20 cellular contexts compared by ENCODE assay signal in genomic region chr10:34524369-34525091, GRCh38.
A peak's percentile ranks its signal among the peaks of the same experiment; 100 is the strongest.
DNase-seq lines count a peak whose midpoint lies in the region; ATAC-seq and TF ChIP-seq lines count a peak whose summit lies in the region.
"Had no signal": no experiment of that assay in that cellular context is flagged by ENCODE, and none has a peak within 500 bp of the region (broad histone marks: within the 10 kb centered on the region; RNA-seq: fewer than 3 reads in every experiment).

No MANE protein-coding gene starts in this region.

- no peak overlapping the region for H3K4me3 Mint-ChIP-seq in GM23338
- H3K4me3 Mint-ChIP-seq: activated naive CD8-positive, alpha-beta T cell treated with anti-CD3 and anti-CD28 coated beads for 36 hours; activated T-cell treated with anti-CD3 and anti-CD28 coated beads, Interleukin-2, amount 50 U/mL, for 24 hours; B cell had no signal

- H3K4me3 ChIP-seq in GM23338 = no peak overlapping the region
- H3K4me3 ChIP-seq: mucosa of descending colon, sigmoid colon had no signal

- H3K4me2 ChIP-seq in GM23338 = no peak overlapping the region

- peaks cover 51% of the 10 kb centered on the region for H3K4me1 Mint-ChIP-seq in GM23338
- H3K4me1 Mint-ChIP-seq: B cell had no signal

- H3K36me3 Mint-ChIP-seq in GM23338 (ENCODE audit: low read depth) = no peaks in the 10 kb centered on the region
- H3K36me3 Mint-ChIP-seq: activated naive CD8-positive, alpha-beta T cell treated with anti-CD3 and anti-CD28 coated beads for 36 hours had no signal

- H2AFZ ChIP-seq in GM23338 = no peak overlapping the region

- H3K4me1 ChIP-seq in GM23338 (ENCODE audit: insufficient read depth) = peaks cover 24% of the 10 kb centered on the region

- H3F3A ChIP-seq in GM23338 (replicated peaks; ENCODE audit: low read depth) = no peaks in the 10 kb centered on the region

- no peaks in the 10 kb centered on the region for H3K36me3 ChIP-seq in GM23338 (ENCODE audit: insufficient read depth)
- H3K36me3 ChIP-seq: sigmoid colon had no signal

- no peak for DNase-seq in epithelial cell of prostate (ENCODE audit: low read depth, low spot score)
- DNase-seq in left colon = no peak
- no peak for DNase-seq in GM23338 (ENCODE audit: low spot score)
- DNase-seq in RWPE1 (ENCODE audit: low spot score) = no peak
- DNase-seq: activated CD4-positive, alpha-beta T cell treated with anti-CD3 and anti-CD28 coated beads, Interleukin-2, amount 50 U/mL, for 48 hours; activated naive CD8-positive, alpha-beta T cell treated with anti-CD3 and anti-CD28 coated beads for 36 hours; activated T-cell treated with anti-CD3 and anti-CD28 coated beads, Interleukin-2, amount 50 U/mL, for 24 hours; KBM-7; mucosa of descending colon; NCI-H1436 treated with DMSO at 0.1 percent for 48 hours; occipital lobe; OCI-M1; sigmoid colon; stimulated activated CD4-positive, alpha-beta T cell treated with anti-CD3 and anti-CD28 coated beads, Interleukin-2, amount 100 ng/mL, for 48 hours; stimulated activated CD8-positive, alpha-beta memory T cell treated with anti-CD3 and anti-CD28 coated beads, Interleukin-4, amount 100 ng/mL, for 48 hours had no signal

- H3K79me2 ChIP-seq in GM23338 (replicated peaks; ENCODE audit: insufficient read depth) = peaks cover 47% of the 10 kb centered on the region

- POLR2A ChIA-PET in RWPE1 (lab: Yijun Ruan, JAX; ENCODE audit: low non-redundant PET) = no interaction called here

- H3K27me3 ChIP-seq in GM23338 (ENCODE audit: insufficient read depth) = no peaks in the 10 kb centered on the region
- H3K27me3 ChIP-seq: sigmoid colon had no signal

- intact Hi-C loops in left colon (cut with DNase I, micrococcal nuclease) = no loop called here

- H3K9me2 ChIP-seq in GM23338 (ENCODE audit: insufficient read depth) = no peaks in the 10 kb centered on the region

- H3K27me3 Mint-ChIP-seq in GM23338 (ENCODE audit: insufficient read depth, low read depth, poor library complexity) = peaks cover 5% of the 10 kb centered on the region
- H3K27me3 Mint-ChIP-seq: B cell had no signal

- TF ChIP-seq CTCF in GM23338 (conservative IDR thresholded peaks at IDR 0.05; ENCODE audit: low read depth in 2 of 2) (no peak), RWPE1 (conservative IDR thresholded peaks at IDR 0.05; ENCODE audit: low read depth) (no peak)

- H3K9me3 Mint-ChIP-seq in GM23338 = no peaks in the 10 kb centered on the region
- H3K9me3 Mint-ChIP-seq: activated naive CD8-positive, alpha-beta T cell treated with anti-CD3 and anti-CD28 coated beads for 36 hours; activated T-cell treated with anti-CD3 and anti-CD28 coated beads, Interleukin-2, amount 50 U/mL, for 24 hours had no signal

- H3K27ac Mint-ChIP-seq in GM23338 = no peak overlapping the region
- H3K27ac Mint-ChIP-seq: activated naive CD8-positive, alpha-beta T cell treated with anti-CD3 and anti-CD28 coated beads for 36 hours; activated T-cell treated with anti-CD3 and anti-CD28 coated beads, Interleukin-2, amount 50 U/mL, for 24 hours; B cell had no signal

- no peaks in the 10 kb centered on the region for H4K20me1 ChIP-seq in GM23338 (replicated peaks; ENCODE audit: insufficient read depth)

- CTCF ChIA-PET in RWPE1 (lab: Yijun Ruan, JAX) = interaction anchor here (0.5 kb wide), 1 partner anchor 153 kb away, joined by 3 read pairs; no protein-coding TSS in a partner anchor

- peak; percentile 58 for ATAC-seq in GM18498 (IDR thresholded peaks at IDR 0.05; ENCODE audit: unreplicated experiment)
- peak; percentile 48 for ATAC-seq in GM19372 (IDR thresholded peaks at IDR 0.05; ENCODE audit: low read depth, unreplicated experiment)
- ATAC-seq in HG03460 (IDR thresholded peaks at IDR 0.05; ENCODE audit: unreplicated experiment) = peak; percentile 54
- no peak for ATAC-seq in left colon
- no peak for ATAC-seq in GM23338
- ATAC-seq in HG03095 (IDR thresholded peaks at IDR 0.05; ENCODE audit: unreplicated experiment) = no peak
- ATAC-seq: mucosa of descending colon had no signal

- H3K27ac ChIP-seq in epithelial cell of prostate (peak overlapping the region; percentile 66), GM23338 (ENCODE audit: low read depth) (no peak overlapping the region), RWPE1 (no peak overlapping the region)
- H3K27ac ChIP-seq: sigmoid colon had no signal

TF ChIP-seq in GM23338, 12 proteins besides CTCF, POLR2A, EP300 and RAD21:
- TF ChIP-seq EZH2 (IDR thresholded peaks at IDR 0.05; ENCODE audit: low read depth, unreplicated experiment) = no peak
- no peak for TF ChIP-seq EZH2phosphoT487 (IDR thresholded peaks at IDR 0.05; ENCODE audit: unreplicated experiment)
TF ChIP-seq in GM23338: peak in this region for 0.

Comparison
In these comparisons a context has a peak if more than half of its experiments do, and no peak if none do; other contexts are left out.
1. ATAC-seq: peak in GM18498 (single experiment), GM19372 (single experiment) and HG03460 (single experiment); none in left colon (single experiment), GM23338 (single experiment) and HG03095 (single experiment).